Comparison of ENCODE assay signal across 8 cellular contexts in the genomic region with DNA sequence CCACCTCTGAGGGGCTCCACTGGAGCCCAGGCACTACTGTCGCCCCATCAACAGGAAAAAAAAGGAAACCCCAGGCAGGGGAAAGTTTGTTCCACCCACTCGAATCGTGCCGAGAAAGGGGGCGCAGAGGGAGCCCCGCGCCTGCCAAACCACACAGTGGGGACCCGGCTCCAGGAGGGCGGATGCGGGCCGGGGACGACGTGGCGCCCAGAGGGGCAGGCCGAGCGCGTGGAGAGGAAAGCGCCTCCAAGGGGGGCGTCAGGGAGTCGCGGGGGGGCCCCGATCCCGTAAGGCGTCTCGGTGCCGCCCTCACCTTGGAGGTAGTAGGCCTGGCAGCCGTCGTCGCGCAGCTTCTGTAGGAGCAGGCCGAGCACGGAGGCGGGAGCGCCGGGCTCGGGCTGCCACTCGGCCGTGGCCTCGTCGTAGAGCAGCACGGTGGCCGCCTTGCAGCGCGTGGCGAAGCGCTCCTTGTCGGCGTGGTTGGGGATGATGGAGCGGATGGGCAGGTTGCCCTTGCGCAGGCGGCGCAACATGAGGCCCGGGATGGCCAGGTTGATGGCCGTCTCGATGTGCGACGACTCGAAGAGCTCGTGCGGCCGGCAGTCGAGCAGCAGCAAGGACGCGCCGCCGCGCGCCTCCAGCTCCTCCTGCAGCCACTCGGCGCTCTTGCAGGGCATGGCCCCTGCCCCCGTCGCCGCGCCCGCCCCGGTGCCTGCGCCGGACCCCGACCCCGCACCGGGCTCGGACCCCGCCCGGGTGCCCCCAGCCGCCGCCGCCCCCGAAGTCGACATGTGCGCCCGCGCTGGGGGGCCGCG. TPM values are rescaled to one million over a fixed set of nuclear protein-coding genes. Genes with fewer than 3 reads are reported as not detected.
DNase-seq lines count a peak whose midpoint lies in the region; ATAC-seq, FAIRE-seq and TF ChIP-seq lines count a peak whose summit lies in the region.

No MANE protein-coding gene starts in this region.

- peak; percentile 23; the same call in 1 of the 2 replicates for TF ChIP-seq POLR2A in GM12892 (IDR thresholded peaks at IDR 0.05; ENCODE audit: low read depth, low read length)
- no peak for TF ChIP-seq POLR2A in body of pancreas (IDR thresholded peaks at IDR 0.05)

- TF ChIP-seq CTCF in body of pancreas (IDR thresholded peaks at IDR 0.05) = peak in 3 of 7 experiments; percentile 20 to 32 (median 30)

- FAIRE-seq in GM12892 (lab: Jason Lieb, UNC) = peak; percentile 92

- peak overlapping the region; percentile 45 to 49 for H3K4me3 ChIP-seq in body of pancreas

- 1% methylated on average over 88 of the region's 94 CpGs; no CpG with 5 or more reads in 1 of the 2 donors for WGBS in body of pancreas, 2 donors

- H3K9me3 ChIP-seq in body of pancreas = no peaks in the 10 kb centered on the region

- ATAC-seq in HG03196 (IDR thresholded peaks at IDR 0.05; ENCODE audit: unreplicated experiment) (peak; percentile 14), body of pancreas (peak; percentile 5)

- intact Hi-C loops in body of pancreas (cut with DNase I) = no loop called here

- peaks cover 0 to 2% of the 10 kb centered on the region in 2 donors for H3K36me3 ChIP-seq in body of pancreas (replicated peaks in 1 of 2; ENCODE audit: insufficient read depth in 1 of 2, low read depth in 2 of 2)

- peak overlapping the region; percentile 64 to 85 (median 73) for H3K27ac ChIP-seq in body of pancreas

- no peaks in the 10 kb centered on the region for H3K27me3 ChIP-seq in body of pancreas

- H3K9me3 Mint-ChIP-seq in T-helper 1 cell treated with Interleukin-12 subunit alpha and Interleukin-12 subunit beta and Interleukin-4 antibody, amounts not matched to agents 30 μg/mL and 1 μg/mL, for 36 hours = no peaks in the 10 kb centered on the region

- DNase-seq in 8988T (peak; percentile 76), GM12892 (ENCODE audit: insufficient read length) (no peak), body of pancreas (peak; percentile 47 to 60 (median 52)), iPS-NIHi7 (ENCODE audit: extremely low spot score) (peak; percentile 59), superior temporal gyrus (ENCODE audit: extremely low spot score) (no peak)
- DNase-seq in stimulated activated CD4-positive, alpha-beta T cell treated with anti-CD3 and anti-CD28 coated beads, Interleukin-15, amount 100 ng/mL, for 1 hour (ENCODE audit: low read depth in 1 of 2, low spot score in 1 of 2) = peak; percentile 11 to 31

- H3K27me3 Mint-ChIP-seq in T-helper 1 cell treated with Interleukin-12 subunit alpha and Interleukin-12 subunit beta and Interleukin-4 antibody, amounts not matched to agents 30 μg/mL and 1 μg/mL, for 36 hours (ENCODE audit: low read depth) = no peaks in the 10 kb centered on the region

- H3K4me3 Mint-ChIP-seq in T-helper 1 cell treated with Interleukin-12 subunit alpha and Interleukin-12 subunit beta and Interleukin-4 antibody, amounts not matched to agents 30 μg/mL and 1 μg/mL, for 36 hours = peak overlapping the region; percentile 77

- peaks cover 56% of the 10 kb centered on the region for H3K4me1 ChIP-seq in body of pancreas

- H3K4me1 Mint-ChIP-seq in T-helper 1 cell treated with Interleukin-12 subunit alpha and Interleukin-12 subunit beta and Interleukin-4 antibody, amounts not matched to agents 30 μg/mL and 1 μg/mL, for 36 hours (ENCODE audit: low read depth) = peaks cover 33% of the 10 kb centered on the region

- peak overlapping the region; percentile 80 for H3K27ac Mint-ChIP-seq in T-helper 1 cell treated with Interleukin-12 subunit alpha and Interleukin-12 subunit beta and Interleukin-4 antibody, amounts not matched to agents 30 μg/mL and 1 μg/mL, for 36 hours

- peaks cover 17% of the 10 kb centered on the region for H3K36me3 Mint-ChIP-seq in T-helper 1 cell treated with Interleukin-12 subunit alpha and Interleukin-12 subunit beta and Interleukin-4 antibody, amounts not matched to agents 30 μg/mL and 1 μg/mL, for 36 hours (ENCODE audit: low read depth)

RNA-seq across cellular contexts. Expression of a gene that starts 0.6 kb away (rescaled TPM):
- polyA plus RNA-seq in GM12892 (2012; ENCODE audit: missing spikeins) = 7.0 TPM
- 1 to 10 TPM; 2.6 to 3.3 TPM for total RNA-seq in body of pancreas

Comparison
In these comparisons a context has a peak if more than half of its experiments do, and no peak if none do; other contexts are left out.
1. DNase-seq: peak in 8988T (single experiment), body of pancreas (4 of 4), iPS-NIHi7 (single experiment) and stimulated activated CD4-positive, alpha-beta T cell treated with anti-CD3 and anti-CD28 coated beads, Interleukin-15, amount 100 ng/mL, for 1 hour (2 of 2); none in GM12892 (single experiment) and superior temporal gyrus (single experiment).